9 cellular contexts compared by ENCODE assay signal in the genomic region with DNA sequence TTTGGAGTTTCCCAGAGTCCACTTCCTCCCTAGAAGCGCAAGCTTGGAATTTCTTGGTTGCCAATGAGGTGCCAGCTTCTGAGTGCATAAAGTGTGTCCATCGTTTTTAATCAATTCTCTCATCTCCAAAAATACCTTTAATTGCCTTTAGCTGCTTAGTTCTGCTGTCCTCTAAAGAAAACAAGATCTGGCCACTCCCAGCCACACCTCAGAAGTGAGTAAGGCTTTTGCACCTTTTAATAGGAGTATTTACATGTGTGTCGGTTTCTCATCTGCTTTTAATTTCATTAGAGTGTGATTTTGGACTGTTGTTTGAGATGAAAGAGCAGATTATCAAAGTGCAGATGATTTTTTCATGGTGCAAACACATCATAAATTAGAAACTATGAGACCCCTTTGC. TPM values are rescaled to one million over a fixed set of nuclear protein-coding genes. Genes with fewer than 3 reads are reported as not detected.
DNase-seq lines count a peak whose midpoint lies in the region; ATAC-seq and TF ChIP-seq lines count a peak whose summit lies in the region.
"Had no signal": no experiment of that assay in that cellular context is flagged by ENCODE, and none has a peak within 500 bp of the region (broad histone marks: within the 10 kb centered on the region; RNA-seq: fewer than 3 reads in every experiment).

No MANE protein-coding gene starts in this region.

- intact Hi-C loops in heart right ventricle (cut with DNase I) (loop anchor here in 1 of 10 donors (5.0 kb wide), 1 partner anchor 72 kb away; no protein-coding TSS in a partner anchor), cardiac septum (cut with DNase I) (loop anchor here (5.0 kb wide), 1 partner anchor 57 kb away; no protein-coding TSS in a partner anchor), MCF 10A (cut with micrococcal nuclease) (no loop called here), uterus (cut with DNase I; ENCODE audit: low total_unique reads) (no loop called here)

- no peaks in the 10 kb centered on the region for H3K27me3 Mint-ChIP-seq in MCF 10A (ENCODE audit: insufficient read depth, unreplicated experiment)

- 56 to 69% methylated on average over 3 of the region's 3 CpGs for WGBS in heart right ventricle, 2 donors

- H3K36me3 ChIP-seq in heart right ventricle = peaks cover 0 to 23% (median 0%) of the 10 kb centered on the region in 9 donors
- H3K36me3 ChIP-seq in mucosa of stomach (ENCODE audit: control insufficient read depth, insufficient read depth, low read length) = no peaks in the 10 kb centered on the region
- no peaks in the 10 kb centered on the region for H3K36me3 ChIP-seq in uterus

- no peak for TF ChIP-seq CTCF in heart right ventricle (IDR thresholded peaks at IDR 0.05)
- TF ChIP-seq CTCF in MCF 10A (IDR thresholded peaks at IDR 0.05; ENCODE audit: unreplicated experiment) = no peak
- no peak for TF ChIP-seq CTCF in uterus (IDR thresholded peaks at IDR 0.05)

- TF ChIP-seq POLR2A in uterus (IDR thresholded peaks at IDR 0.05) = no peak

- DNase-seq in heart right ventricle (no peak), cardiac septum (ENCODE audit: low spot score) (no peak), MCF 10A (ENCODE audit: unreplicated experiment) (no peak), uterus (no peak)
- DNase-seq in stimulated activated CD4-positive, alpha-beta T cell treated with anti-CD3 and anti-CD28 coated beads, Interleukin-4, amount 100 ng/mL, for 1 hour = no peak
- DNase-seq: effector CD8-positive, alpha-beta T cell had no signal

- H3K4me1 ChIP-seq in heart right ventricle = peaks cover 0 to 98% (median 35%) of the 10 kb centered on the region in 9 donors
- peaks cover 28% of the 10 kb centered on the region for H3K4me1 ChIP-seq in mucosa of stomach (ENCODE audit: control insufficient read depth, insufficient read depth, low read length)
- peaks cover 0 to 8% of the 10 kb centered on the region in 2 donors for H3K4me1 ChIP-seq in uterus

- peaks cover 13% of the 10 kb centered on the region for H3K36me3 Mint-ChIP-seq in MCF 10A (ENCODE audit: insufficient read depth, unreplicated experiment)

- H3K9me3 ChIP-seq in heart right ventricle (no peaks in the 10 kb centered on the region), mucosa of stomach (ENCODE audit: control insufficient read depth, low read length) (no peaks in the 10 kb centered on the region), uterus (no peaks in the 10 kb centered on the region)

- no peak overlapping the region for H3K9ac ChIP-seq in mucosa of stomach (ENCODE audit: low read length)

- ATAC-seq in heart right ventricle = no peak
- ATAC-seq in HG03457 (IDR thresholded peaks at IDR 0.05; ENCODE audit: unreplicated experiment) = no peak
- ATAC-seq in HG03025 (IDR thresholded peaks at IDR 0.05; ENCODE audit: low FRiP score, unreplicated experiment) = no peak

- CTCF ChIA-PET in MCF 10A (lab: Yijun Ruan, JAX) = interaction anchor here (0.6 to 2.0 kb wide), 12 partner anchors 13 to 234 kb away, joined by 3 to 8 read pairs (median 3); no protein-coding TSS in a partner anchor

- H3K27me3 ChIP-seq in heart right ventricle (no peaks in the 10 kb centered on the region), mucosa of stomach (ENCODE audit: control insufficient read depth, insufficient read depth, low read length) (no peaks in the 10 kb centered on the region), uterus (no peaks in the 10 kb centered on the region)

- H3K27ac ChIP-seq in heart right ventricle (peak overlapping the region in 9 of 10 donors; percentile 15 to 75 (median 52)), uterus (peak overlapping the region; percentile 37 to 53)

- BruUV-seq in MCF 10A (replicated peaks; lab: Mats Ljungman, UMichigan) = no TSS peak

- H3K27ac Mint-ChIP-seq in MCF 10A (ENCODE audit: low read depth, unreplicated experiment) = peak overlapping the region; percentile 79

- H3K4me3 ChIP-seq in heart right ventricle = no peak overlapping the region
- H3K4me3 ChIP-seq in mucosa of stomach (ENCODE audit: low read length) = peak overlapping the region; percentile 3
- H3K4me3 ChIP-seq in uterus = no peak overlapping the region

- no peaks in the 10 kb centered on the region for H3K9me3 Mint-ChIP-seq in MCF 10A (ENCODE audit: unreplicated experiment)

- peaks cover 54% of the 10 kb centered on the region for H3K4me1 Mint-ChIP-seq in MCF 10A (ENCODE audit: insufficient read depth, unreplicated experiment)

- peak overlapping the region; percentile 34 for H3K4me3 Mint-ChIP-seq in MCF 10A (ENCODE audit: unreplicated experiment)

- POLR2A ChIA-PET in MCF 10A (lab: Yijun Ruan, JAX) = interaction anchor here (0.8 to 15.7 kb wide), 19 partner anchors 8 to 231 kb away, joined by 3 to 233 read pairs (median 4); a partner anchor contains a TSS

RNA-seq across cellular contexts. Expression of a gene that starts 20.1 kb away (rescaled TPM):
- total RNA-seq in heart right ventricle (100 to 1,000 TPM in 1 of 10 donors, 10 to 100 TPM in 9; 18.9 to 104 (median 27.1) TPM), cardiac septum (55.6 TPM), MCF 10A (2022) (323 and 446 TPM in 2 replicates), uterus (100 to 1,000 TPM; 135 to 636 (median 397) TPM)
- polyA plus RNA-seq in heart right ventricle = 10 to 100 TPM in 1 of 2 donors, 1 to 10 TPM in 1; 7.0 to 18.8 TPM
